Comparison of ENCODE assay signal across 9 cellular contexts in the genomic region with DNA sequence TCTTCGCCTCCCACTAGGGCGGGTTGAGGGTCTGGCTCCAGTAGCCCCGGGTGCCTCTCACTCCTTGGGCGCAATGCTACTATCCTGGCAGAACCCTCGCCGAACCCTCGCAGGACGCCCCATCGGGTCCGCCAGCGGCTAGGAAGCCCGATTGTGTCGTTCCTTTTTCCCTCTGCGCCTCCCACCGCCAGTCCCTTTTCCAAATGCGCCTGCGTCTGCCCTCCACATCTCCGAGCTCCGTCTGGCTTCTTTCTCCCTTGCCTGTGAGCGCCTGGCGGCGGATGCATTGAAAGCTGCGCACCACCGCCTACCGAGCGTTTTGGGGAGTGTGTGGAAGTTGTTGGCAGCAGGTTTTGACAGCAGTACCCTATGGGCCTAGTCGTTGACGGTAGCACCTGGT. TPM values are rescaled to one million over a fixed set of nuclear protein-coding genes. Genes with fewer than 3 reads are reported as not detected.
DNase-seq lines count a peak whose midpoint lies in the region; ATAC-seq and TF ChIP-seq lines count a peak whose summit lies in the region.
"Had no signal": no experiment of that assay in that cellular context is flagged by ENCODE, and none has a peak within 500 bp of the region (broad histone marks: within the 10 kb centered on the region; RNA-seq: fewer than 3 reads in every experiment).

No MANE protein-coding gene starts in this region.

- H3K9me3 ChIP-seq in endodermal cell (ENCODE audit: control insufficient read depth, low read length) (no peaks in the 10 kb centered on the region), liver (ENCODE audit: control insufficient read depth in 4 of 4, low read length in 3 of 4) (no peaks in the 10 kb centered on the region), thyroid gland (no peaks in the 10 kb centered on the region)

- peak overlapping the region; percentile 42 for H3K4me3 Mint-ChIP-seq in endodermal cell

- H3K9me3 Mint-ChIP-seq in endodermal cell, result no peaks in the 10 kb centered on the region

- no peak overlapping the region for H3K27ac Mint-ChIP-seq in endodermal cell

- peaks cover 58% of the 10 kb centered on the region for H3K27me3 Mint-ChIP-seq in endodermal cell (ENCODE audit: insufficient read depth)

- H3K27me3 ChIP-seq in endodermal cell (ENCODE audit: control insufficient read depth, insufficient read depth, low read length, poor library complexity, severe bottlenecking), result peaks cover 48% of the 10 kb centered on the region
- H3K27me3 ChIP-seq in liver (ENCODE audit: control insufficient read depth in 4 of 4, insufficient read depth in 4 of 4, low read length in 3 of 4), result no peaks in the 10 kb centered on the region
- no peaks in the 10 kb centered on the region for H3K27me3 ChIP-seq in thyroid gland

- DNase-seq in NCI-H1092 treated with DMSO at 0.1 percent for 48 hours (lab: John Stamatoyannopoulos, UW) (peak; percentile 88), endodermal cell (peak; percentile 90), thyroid gland (peak; percentile 18 to 37), SKM-1 treated with dmso at 0.1 percent for 144 hours (lab: John Stamatoyannopoulos, UW; ENCODE audit: unreplicated experiment) (no peak)
- no peak for DNase-seq in activated CD4-positive, CD25-positive, alpha-beta regulatory T cell treated with anti-CD3 and anti-CD28 coated beads, Interleukin-2, amount 50 U/mL, for 72 hours
- DNase-seq: PC-3 had no signal

- 53 to 65% methylated on average over 15 to 28 of the region's 28 CpGs for WGBS in endodermal cell (ENCODE audit: insufficient coverage in 1 of 2, insufficient read length in 1 of 2), 2 experiments
- 58% methylated on average over 28 of the region's 28 CpGs for WGBS in liver
- 52 to 65% methylated on average over 27 to 28 of the region's 28 CpGs for WGBS in thyroid gland, 2 donors

- ATAC-seq in GM21786 (IDR thresholded peaks at IDR 0.05; ENCODE audit: unreplicated experiment) (no peak), GM18867 (IDR thresholded peaks at IDR 0.05; ENCODE audit: unreplicated experiment) (no peak)

- H3K9ac ChIP-seq in endodermal cell (ENCODE audit: extremely low read depth, low read length, poor library complexity, severe bottlenecking) (no peak overlapping the region), liver (ENCODE audit: low read depth in 1 of 2, low read length in 2 of 2) (no peak overlapping the region)

- H3K4me1 ChIP-seq in endodermal cell (ENCODE audit: control insufficient read depth, insufficient read depth, low read length) (no peaks in the 10 kb centered on the region), liver (ENCODE audit: control insufficient read depth in 4 of 4, insufficient read depth in 4 of 4, low read length in 3 of 4) (no peaks in the 10 kb centered on the region), thyroid gland (no peaks in the 10 kb centered on the region)

- H3K36me3 Mint-ChIP-seq in endodermal cell (ENCODE audit: low read depth), result no peaks in the 10 kb centered on the region

- TF ChIP-seq CTCF in endodermal cell (conservative IDR thresholded peaks at IDR 0.05) (peak; percentile 67), liver (IDR thresholded peaks at IDR 0.05; ENCODE audit: low read depth, low read length, missing input control) (peak; percentile 22), thyroid gland (IDR thresholded peaks at IDR 0.05) (peak in 1 of 6 experiments; percentile 19)

- intact Hi-C loops in thyroid gland (cut with DNase I), result no loop called here

- TF ChIP-seq RAD21 in liver (IDR thresholded peaks at IDR 0.05), result peak; percentile 63 to 75

- peaks cover 6% of the 10 kb centered on the region for H3K4me1 Mint-ChIP-seq in endodermal cell

- H3K27ac ChIP-seq in endodermal cell (ENCODE audit: low read depth, low read length), result no peak overlapping the region
- no peak overlapping the region for H3K27ac ChIP-seq in liver (ENCODE audit: low read depth in 1 of 2, low read length in 2 of 2)
- no peak overlapping the region for H3K27ac ChIP-seq in thyroid gland

- no peak for TF ChIP-seq POLR2A in thyroid gland (IDR thresholded peaks at IDR 0.05)

- H3K4me3 ChIP-seq in endodermal cell (ENCODE audit: low read length), result peak overlapping the region; percentile 70
- peak overlapping the region in 1 of 3 donors; percentile 25 for H3K4me3 ChIP-seq in liver (ENCODE audit: low read depth in 1 of 3, low read length in 3 of 3)
- H3K4me3 ChIP-seq in thyroid gland (replicated peaks in 1 of 3), result no peak overlapping the region

- H3K36me3 ChIP-seq in endodermal cell (ENCODE audit: control insufficient read depth, insufficient read depth, low read length) (no peaks in the 10 kb centered on the region), liver (ENCODE audit: control insufficient read depth in 4 of 4, insufficient read depth in 3 of 4, low read depth in 1 of 4, low read length in 3 of 4) (no peaks in the 10 kb centered on the region), thyroid gland (no peaks in the 10 kb centered on the region)

TF ChIP-seq in liver, 16 proteins besides CTCF, POLR2A, EP300 and RAD21:
- no peak for TF ChIP-seq TAF1 (conservative IDR thresholded peaks at IDR 0.05)
- TF ChIP-seq, protein P1, sequence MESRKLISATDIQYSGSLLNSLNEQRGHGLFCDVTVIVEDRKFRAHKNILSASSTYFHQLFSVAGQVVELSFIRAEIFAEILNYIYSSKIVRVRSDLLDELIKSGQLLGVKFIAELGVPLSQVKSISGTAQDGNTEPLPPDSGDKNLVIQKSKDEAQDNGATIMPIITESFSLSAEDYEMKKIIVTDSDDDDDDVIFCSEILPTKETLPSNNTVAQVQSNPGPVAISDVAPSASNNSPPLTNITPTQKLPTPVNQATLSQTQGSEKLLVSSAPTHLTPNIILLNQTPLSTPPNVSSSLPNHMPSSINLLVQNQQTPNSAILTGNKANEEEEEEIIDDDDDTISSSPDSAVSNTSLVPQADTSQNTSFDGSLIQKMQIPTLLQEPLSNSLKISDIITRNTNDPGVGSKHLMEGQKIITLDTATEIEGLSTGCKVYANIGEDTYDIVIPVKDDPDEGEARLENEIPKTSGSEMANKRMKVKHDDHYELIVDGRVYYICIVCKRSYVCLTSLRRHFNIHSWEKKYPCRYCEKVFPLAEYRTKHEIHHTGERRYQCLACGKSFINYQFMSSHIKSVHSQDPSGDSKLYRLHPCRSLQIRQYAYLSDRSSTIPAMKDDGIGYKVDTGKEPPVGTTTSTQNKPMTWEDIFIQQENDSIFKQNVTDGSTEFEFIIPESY (IDR thresholded peaks at IDR 0.05), result no peak
- TF ChIP-seq SP1 (IDR thresholded peaks at IDR 0.05), result no peak
- no peak for TF ChIP-seq HNF4G (IDR thresholded peaks at IDR 0.05)
- TF ChIP-seq, protein P2, sequence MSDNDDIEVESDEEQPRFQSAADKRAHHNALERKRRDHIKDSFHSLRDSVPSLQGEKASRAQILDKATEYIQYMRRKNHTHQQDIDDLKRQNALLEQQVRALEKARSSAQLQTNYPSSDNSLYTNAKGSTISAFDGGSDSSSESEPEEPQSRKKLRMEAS (IDR thresholded peaks at IDR 0.05), result no peak
- TF ChIP-seq JUND (IDR thresholded peaks at IDR 0.05), result no peak
- no peak for TF ChIP-seq FOXA2 (IDR thresholded peaks at IDR 0.05)
- no peak for TF ChIP-seq RXRA (IDR thresholded peaks at IDR 0.05)
- TF ChIP-seq HNF4A (conservative IDR thresholded peaks at IDR 0.05), result no peak
- TF ChIP-seq, protein P3, sequence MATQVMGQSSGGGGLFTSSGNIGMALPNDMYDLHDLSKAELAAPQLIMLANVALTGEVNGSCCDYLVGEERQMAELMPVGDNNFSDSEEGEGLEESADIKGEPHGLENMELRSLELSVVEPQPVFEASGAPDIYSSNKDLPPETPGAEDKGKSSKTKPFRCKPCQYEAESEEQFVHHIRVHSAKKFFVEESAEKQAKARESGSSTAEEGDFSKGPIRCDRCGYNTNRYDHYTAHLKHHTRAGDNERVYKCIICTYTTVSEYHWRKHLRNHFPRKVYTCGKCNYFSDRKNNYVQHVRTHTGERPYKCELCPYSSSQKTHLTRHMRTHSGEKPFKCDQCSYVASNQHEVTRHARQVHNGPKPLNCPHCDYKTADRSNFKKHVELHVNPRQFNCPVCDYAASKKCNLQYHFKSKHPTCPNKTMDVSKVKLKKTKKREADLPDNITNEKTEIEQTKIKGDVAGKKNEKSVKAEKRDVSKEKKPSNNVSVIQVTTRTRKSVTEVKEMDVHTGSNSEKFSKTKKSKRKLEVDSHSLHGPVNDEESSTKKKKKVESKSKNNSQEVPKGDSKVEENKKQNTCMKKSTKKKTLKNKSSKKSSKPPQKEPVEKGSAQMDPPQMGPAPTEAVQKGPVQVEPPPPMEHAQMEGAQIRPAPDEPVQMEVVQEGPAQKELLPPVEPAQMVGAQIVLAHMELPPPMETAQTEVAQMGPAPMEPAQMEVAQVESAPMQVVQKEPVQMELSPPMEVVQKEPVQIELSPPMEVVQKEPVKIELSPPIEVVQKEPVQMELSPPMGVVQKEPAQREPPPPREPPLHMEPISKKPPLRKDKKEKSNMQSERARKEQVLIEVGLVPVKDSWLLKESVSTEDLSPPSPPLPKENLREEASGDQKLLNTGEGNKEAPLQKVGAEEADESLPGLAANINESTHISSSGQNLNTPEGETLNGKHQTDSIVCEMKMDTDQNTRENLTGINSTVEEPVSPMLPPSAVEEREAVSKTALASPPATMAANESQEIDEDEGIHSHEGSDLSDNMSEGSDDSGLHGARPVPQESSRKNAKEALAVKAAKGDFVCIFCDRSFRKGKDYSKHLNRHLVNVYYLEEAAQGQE (IDR thresholded peaks at IDR 0.05), result no peak
- no peak for TF ChIP-seq NR2F2 (IDR thresholded peaks at IDR 0.05)
- no peak for TF ChIP-seq EGR1 (IDR thresholded peaks at IDR 0.05; ENCODE audit: low read depth in 2 of 2)
- TF ChIP-seq GABPA (IDR thresholded peaks at IDR 0.05 in 1 of 2, conservative IDR thresholded peaks at IDR 0.05 in 1 of 2), result no peak
- TF ChIP-seq FOXA1 (IDR thresholded peaks at IDR 0.05), result no peak
- TF ChIP-seq, protein P4, sequence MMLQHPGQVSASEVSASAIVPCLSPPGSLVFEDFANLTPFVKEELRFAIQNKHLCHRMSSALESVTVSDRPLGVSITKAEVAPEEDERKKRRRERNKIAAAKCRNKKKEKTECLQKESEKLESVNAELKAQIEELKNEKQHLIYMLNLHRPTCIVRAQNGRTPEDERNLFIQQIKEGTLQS (IDR thresholded peaks at IDR 0.05), result no peak
- TF ChIP-seq YY1 (IDR thresholded peaks at IDR 0.05), result no peak

RNA-seq across cellular contexts. Expression of a gene that starts 1.0 kb away (rescaled TPM):
- under 1 TPM; 0.35 to 0.84 TPM for total RNA-seq in endodermal cell
- polyA plus RNA-seq in endodermal cell (2013, experiment 1 of 2), result 1.3 TPM
- 2.2 TPM for polyA plus RNA-seq in endodermal cell (2013, experiment 2 of 2)
- under 1 TPM in 1 of 2 donors, not detected in 1; 0.92 TPM for total RNA-seq in liver
- polyA plus RNA-seq in liver, result 1 to 10 TPM; 1.9 to 2.3 TPM
- total RNA-seq in thyroid gland, result 1 to 10 TPM; 2.1 to 2.4 (median 2.3) TPM
- total RNA-seq: PC-3 had no signal

Comparison
In these comparisons a context has a peak if more than half of its experiments do, and no peak if none do; other contexts are left out.
1. DNase-seq: peak in NCI-H1092 treated with DMSO at 0.1 percent for 48 hours (single experiment), endodermal cell (single experiment) and thyroid gland (2 of 2); none in SKM-1 treated with dmso at 0.1 percent for 144 hours (single experiment) and activated CD4-positive, CD25-positive, alpha-beta regulatory T cell treated with anti-CD3 and anti-CD28 coated beads, Interleukin-2, amount 50 U/mL, for 72 hours (single experiment).